In the genomic region with DNA sequence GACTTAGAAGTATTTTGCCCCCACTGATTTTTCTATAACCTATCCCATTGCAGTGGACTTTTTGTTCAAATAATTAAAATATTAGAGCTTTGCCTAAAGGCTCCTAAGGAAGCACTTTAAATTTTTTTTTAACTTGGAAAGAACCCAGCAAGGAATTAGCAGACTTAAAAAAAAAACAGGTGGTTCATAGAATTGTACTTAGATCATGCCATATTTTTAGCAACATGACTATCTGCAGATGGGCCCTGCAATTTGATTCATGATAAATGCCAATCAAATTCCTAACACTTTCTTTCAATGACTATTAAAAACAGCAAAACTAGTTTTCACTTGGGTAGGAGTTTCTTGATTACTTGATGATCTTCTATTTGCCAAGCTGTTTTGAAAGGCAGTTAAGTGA, we compare ENCODE assay signal across 21 cellular contexts. TPM values are rescaled to one million over a fixed set of nuclear protein-coding genes. Genes with fewer than 3 reads are reported as not detected.
"Had no signal": no experiment of that assay in that cellular context is flagged by ENCODE, and none has a peak within 500 bp of the region (broad histone marks: within the 10 kb centered on the region; RNA-seq: fewer than 3 reads in every experiment).

No MANE protein-coding gene starts in this region.

- H3K27me3 Mint-ChIP-seq: effector memory CD8-positive, alpha-beta T cell; natural killer cell treated with Interleukin-12 subunit alpha and Interleukin-12 subunit beta and Interleukin-15 and Interleukin-18, amount 100 ng/mL, for 72 hours; stimulated activated naive B cell treated with anti-CD40 and anti-IgM and Interleukin-4, amounts not matched to agents 10 μg/mL and 1 μg/mL and 100 μg/mL, for 72 hours had no signal

- ATAC-seq: activated CD4-positive, CD25-positive, alpha-beta regulatory T cell treated with anti-CD3 and anti-CD28 coated beads, Interleukin-2, amount 50 U/mL, for 24 hours; activated naive CD4-positive, alpha-beta T cell treated with anti-CD3 and anti-CD28 coated beads, Interleukin-2, amount 50 U/mL, for 72 hours; effector memory CD8-positive, alpha-beta T cell; left colon; natural killer cell treated with Interleukin-12 subunit alpha and Interleukin-12 subunit beta and Interleukin-15 and Interleukin-18, amount 100 ng/mL, for 72 hours; sciatic nerve; stimulated activated naive B cell treated with anti-CD40 and anti-IgM and Interleukin-4, amounts not matched to agents 10 μg/mL and 1 μg/mL and 100 μg/mL, for 72 hours had no signal

- H3K4me3 ChIP-seq: lung, psoas muscle had no signal

- H3K4me3 Mint-ChIP-seq: brain; effector memory CD8-positive, alpha-beta T cell; immature natural killer cell; natural killer cell treated with Interleukin-12 subunit alpha and Interleukin-12 subunit beta and Interleukin-15 and Interleukin-18, amount 100 ng/mL, for 72 hours; stimulated activated naive B cell treated with anti-CD40 and anti-IgM and Interleukin-4, amounts not matched to agents 10 μg/mL and 1 μg/mL and 100 μg/mL, for 72 hours; T-helper 1 cell treated with Interleukin-12 subunit alpha and Interleukin-12 subunit beta and Interleukin-4 antibody, amounts not matched to agents 30 μg/mL and 1 μg/mL, for 36 hours had no signal

- DNase-seq: activated CD4-positive, alpha-beta T cell treated with anti-CD3 and anti-CD28 coated beads, Interleukin-2, amount 50 U/mL, for 4 hours; activated effector memory CD4-positive, alpha-beta T cell treated with anti-CD3 and anti-CD28 coated beads, Interleukin-2, amount 50 U/mL, for 16 hours; activated T-cell treated with anti-CD3 and anti-CD28 coated beads, Interleukin-2, amount 50 U/mL, for 1 hour; amygdala; effector memory CD8-positive, alpha-beta T cell; erythroblast; immature natural killer cell; left colon; psoas muscle; stimulated activated CD4-positive, alpha-beta T cell treated with anti-CD3 and anti-CD28 coated beads, Interleukin-2, amount 100 ng/mL, for 24 hours; stimulated activated naive B cell treated with anti-CD40 and anti-IgM and Interleukin-4, amounts not matched to agents 10 μg/mL and 1 μg/mL and 100 μg/mL, for 72 hours; substantia nigra had no signal

- H3K4me1 ChIP-seq: psoas muscle had no signal

- H3K27ac Mint-ChIP-seq: activated naive CD4-positive, alpha-beta T cell treated with anti-CD3 and anti-CD28 coated beads, Interleukin-2, amount 50 U/mL, for 72 hours; brain; effector memory CD8-positive, alpha-beta T cell; immature natural killer cell; natural killer cell treated with Interleukin-12 subunit alpha and Interleukin-12 subunit beta and Interleukin-15 and Interleukin-18, amount 100 ng/mL, for 72 hours; stimulated activated naive B cell treated with anti-CD40 and anti-IgM and Interleukin-4, amounts not matched to agents 10 μg/mL and 1 μg/mL and 100 μg/mL, for 72 hours; T-helper 1 cell treated with Interleukin-12 subunit alpha and Interleukin-12 subunit beta and Interleukin-4 antibody, amounts not matched to agents 30 μg/mL and 1 μg/mL, for 36 hours had no signal

- H3K36me3 Mint-ChIP-seq: activated naive CD4-positive, alpha-beta T cell treated with anti-CD3 and anti-CD28 coated beads, Interleukin-2, amount 50 U/mL, for 72 hours; immature natural killer cell; natural killer cell treated with Interleukin-12 subunit alpha and Interleukin-12 subunit beta and Interleukin-15 and Interleukin-18, amount 100 ng/mL, for 72 hours; stimulated activated naive B cell treated with anti-CD40 and anti-IgM and Interleukin-4, amounts not matched to agents 10 μg/mL and 1 μg/mL and 100 μg/mL, for 72 hours had no signal

- H3K4me1 Mint-ChIP-seq: brain; immature natural killer cell; stimulated activated naive B cell treated with anti-CD40 and anti-IgM and Interleukin-4, amounts not matched to agents 10 μg/mL and 1 μg/mL and 100 μg/mL, for 72 hours had no signal

RNA-seq across cellular contexts. Expression of a gene that starts 11.5 kb away (rescaled TPM):
- total RNA-seq: activated naive CD4-positive, alpha-beta T cell treated with anti-CD3 and anti-CD28 coated beads, Interleukin-2, amount 50 U/mL, for 72 hours; glomerular endothelial cell; left colon; lung; natural killer cell treated with Interleukin-12 subunit alpha and Interleukin-12 subunit beta and Interleukin-15 and Interleukin-18, amount 100 ng/mL, for 72 hours; omental fat pad; psoas muscle; sciatic nerve had no signal
- polyA plus RNA-seq: immature natural killer cell, lung had no signal
